9 cellular contexts compared by ENCODE assay signal in the genomic region with DNA sequence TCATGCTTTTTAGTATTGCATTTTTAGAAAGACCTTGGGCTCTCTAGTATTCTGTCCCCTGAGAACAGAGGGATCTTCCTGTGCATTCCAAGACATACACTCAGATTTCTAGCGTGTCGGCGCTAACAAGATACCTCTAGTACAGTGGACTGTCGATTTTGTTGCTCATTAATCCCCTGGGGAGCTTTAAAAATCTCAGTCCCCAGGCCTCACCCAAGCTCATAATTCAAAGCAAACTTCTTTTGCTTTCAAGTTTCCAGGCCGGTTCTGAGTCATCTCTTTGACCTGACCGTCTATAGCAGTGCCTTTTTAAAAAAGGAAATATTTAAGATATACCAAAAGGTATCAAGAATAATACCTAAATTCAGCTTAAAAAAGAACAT.
DNase-seq lines count a peak whose midpoint lies in the region; ATAC-seq and TF ChIP-seq lines count a peak whose summit lies in the region.
"Had no signal": no experiment of that assay in that cellular context is flagged by ENCODE, and none has a peak within 500 bp of the region (broad histone marks: within the 10 kb centered on the region; RNA-seq: fewer than 3 reads in every experiment).

No MANE protein-coding gene starts in this region.

- ATAC-seq in GM21717 (IDR thresholded peaks at IDR 0.05; ENCODE audit: unreplicated experiment) (peak; percentile 54), HG03558 (IDR thresholded peaks at IDR 0.05; ENCODE audit: extremely low read depth, unreplicated experiment) (peak; percentile 66)

- H3K4me3 ChIP-seq in fibroblast of villous mesenchyme (ENCODE audit: low read depth, low read length): no peak overlapping the region
- H3K4me3 ChIP-seq: dorsolateral prefrontal cortex had no signal

- DNase-seq in ELR (ENCODE audit: low read depth) (peak; percentile 63), fibroblast of villous mesenchyme (ENCODE audit: low read depth) (peak; percentile 65), SKM-1 (lab: John Stamatoyannopoulos, UW; ENCODE audit: unreplicated experiment) (no peak), H4 (ENCODE audit: low spot score) (no peak), ureter (ENCODE audit: low spot score) (no peak)
- DNase-seq in activated CD4-positive, alpha-beta T cell treated with anti-CD3 and anti-CD28 coated beads for 1 hour: no peak

- TF ChIP-seq CTCF in fibroblast of villous mesenchyme (IDR thresholded peaks at IDR 0.05; ENCODE audit: insufficient read depth, low read depth, low read length): no peak

Comparison
In these comparisons a context has a peak if more than half of its experiments do, and no peak if none do; other contexts are left out.
1. DNase-seq: peak in ELR (single experiment) and fibroblast of villous mesenchyme (single experiment); none in SKM-1 (single experiment), H4 (single experiment), activated CD4-positive, alpha-beta T cell treated with anti-CD3 and anti-CD28 coated beads for 1 hour (single experiment) and ureter (single experiment).